Comparison of ENCODE assay signal across 3 cellular contexts in genomic region chr17:37706446-37706845, GRCh38.
TF ChIP-seq lines count a peak whose summit lies in the region.

No MANE protein-coding gene starts in this region.

TF ChIP-seq in A549, 52 proteins besides CTCF, POLR2A, EP300 and RAD21:
- TF ChIP-seq CBX2 (IDR thresholded peaks at IDR 0.05; ENCODE audit: borderline replicate concordance, low read depth): no peak
- no peak for TF ChIP-seq HOXA7 (CRISPR knock-in tag; IDR thresholded peaks at IDR 0.05)
- no peak for TF ChIP-seq EHMT2 (IDR thresholded peaks at IDR 0.05; ENCODE audit: low read depth)
- TF ChIP-seq E2F6 (IDR thresholded peaks at IDR 0.05; ENCODE audit: borderline replicate concordance, low read depth): no peak
- no peak for TF ChIP-seq HEYL (CRISPR knock-in tag; IDR thresholded peaks at IDR 0.05)
- TF ChIP-seq JUN (IDR thresholded peaks at IDR 0.05): no peak
- TF ChIP-seq USF2 (IDR thresholded peaks at IDR 0.05): 0 out of 2 replicates have a peak, but pooled peaks have one; percentile 13

TF ChIP-seq in IMR-90, 13 proteins besides CTCF, POLR2A, EP300 and RAD21:
- TF ChIP-seq NFE2L2 (IDR thresholded peaks at IDR 0.05; ENCODE audit: low read depth, low read length): no peak
- peak; percentile 35; the same call in 1 of the 2 replicates for TF ChIP-seq USF2 (IDR thresholded peaks at IDR 0.05; ENCODE audit: low read depth, low read length)

TF ChIP-seq in K562, 482 proteins besides CTCF, POLR2A, EP300 and RAD21:
- TF ChIP-seq CREB3L1 (IDR thresholded peaks at IDR 0.05; ENCODE audit: borderline replicate concordance, low read depth) (no peak), TFE3 (CRISPR knock-in tag; IDR thresholded peaks at IDR 0.05) (peak; percentile 62)
